9 cellular contexts compared by ENCODE assay signal in the genomic region with DNA sequence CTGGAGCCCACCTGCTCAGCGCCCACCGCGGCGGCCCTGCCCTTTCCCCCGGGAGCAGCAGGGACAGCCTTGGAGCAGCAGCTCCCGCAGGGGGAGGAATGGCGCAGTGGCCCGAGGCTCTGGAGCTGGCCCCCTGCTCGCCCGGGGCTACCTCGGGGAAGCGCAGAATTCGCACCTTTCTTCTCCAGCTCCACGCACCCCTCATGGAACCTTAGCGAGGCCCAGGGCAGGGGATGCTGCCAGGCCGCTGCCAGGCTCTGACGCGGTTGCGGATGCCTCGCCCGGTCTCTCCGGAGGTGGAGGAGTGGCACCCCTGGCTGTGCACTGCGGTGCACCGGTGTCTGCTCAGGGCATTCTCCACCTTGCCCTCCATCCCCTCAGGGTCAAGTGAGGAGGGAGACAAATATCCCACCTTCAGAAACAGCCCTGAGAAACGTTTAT.
DNase-seq lines count a peak whose midpoint lies in the region; ATAC-seq and TF ChIP-seq lines count a peak whose summit lies in the region.
"Had no signal": no experiment of that assay in that cellular context is flagged by ENCODE, and none has a peak within 500 bp of the region (broad histone marks: within the 10 kb centered on the region; RNA-seq: fewer than 3 reads in every experiment).

No MANE protein-coding gene starts in this region.

- H3K4me3 Mint-ChIP-seq in CD8-positive, alpha-beta memory T cell = peak overlapping the region; percentile 85 to 93 (median 89)

- H3K4me1 Mint-ChIP-seq in CD8-positive, alpha-beta memory T cell = peaks cover 11 to 21% (median 13%) of the 10 kb centered on the region in 3 donors

- no peaks in the 10 kb centered on the region for H3K9me3 ChIP-seq in CD8-positive, alpha-beta memory T cell (ENCODE audit: low read length)
- H3K9me3 ChIP-seq in esophagus (ENCODE audit: control insufficient read depth in 2 of 2, insufficient read depth in 1 of 2, low read depth in 1 of 2, low read length in 1 of 2) = peaks cover 0 to 4% of the 10 kb centered on the region in 2 donors
- no peaks in the 10 kb centered on the region for H3K9me3 ChIP-seq in ovary
- H3K9me3 ChIP-seq: adrenal gland had no signal

- H3K27ac Mint-ChIP-seq in CD8-positive, alpha-beta memory T cell = peak overlapping the region in 3 of 8 donors; percentile 22 to 87 (median 82)

- H3K27me3 ChIP-seq in CD8-positive, alpha-beta memory T cell (ENCODE audit: insufficient read depth, low read length, poor library complexity, severe bottlenecking) = no peaks in the 10 kb centered on the region
- H3K27me3 ChIP-seq in esophagus (ENCODE audit: control insufficient read depth in 1 of 2, insufficient read depth in 2 of 2, low read length in 2 of 2) = no peaks in the 10 kb centered on the region
- no peaks in the 10 kb centered on the region for H3K27me3 ChIP-seq in ovary
- H3K27me3 ChIP-seq: adrenal gland had no signal

- H3K9me3 Mint-ChIP-seq in CD8-positive, alpha-beta memory T cell = no peaks in the 10 kb centered on the region

- peaks cover 0 to 1% (median 0%) of the 10 kb centered on the region in 3 donors for H3K36me3 Mint-ChIP-seq in CD8-positive, alpha-beta memory T cell

- peaks cover 5% of the 10 kb centered on the region in 2 donors for H3K27me3 Mint-ChIP-seq in CD8-positive, alpha-beta memory T cell

- POLR2A ChIA-PET in CD8-positive, alpha-beta memory T cell (lab: Charles Lee) = interaction anchor here (1.5 kb wide), 1 partner anchor 24 kb away, joined by 6 read pairs; no protein-coding TSS in a partner anchor

- no peak for TF ChIP-seq EP300 in ovary (IDR thresholded peaks at IDR 0.05)

- no peak for ATAC-seq in GM21717 (IDR thresholded peaks at IDR 0.05; ENCODE audit: unreplicated experiment)

- no peak for TF ChIP-seq POLR2A in ovary (IDR thresholded peaks at IDR 0.05)

- no peak for DNase-seq in CD8-positive, alpha-beta memory T cell
- DNase-seq in Jurkat, Clone E6-1 (ENCODE audit: low read depth, low spot score) = no peak
- DNase-seq in ovary (no peak), head of caudate nucleus (no peak), NCI-H1048 (lab: John Stamatoyannopoulos, UW) (no peak), GM13977 (ENCODE audit: low spot score) (no peak)

- H3K4me3 ChIP-seq in CD8-positive, alpha-beta memory T cell (ENCODE audit: low read length) = peak overlapping the region; percentile 65
- H3K4me3 ChIP-seq in Jurkat, Clone E6-1 (ENCODE audit: low read length) = peak overlapping the region; percentile 66
- H3K4me3 ChIP-seq in esophagus (ENCODE audit: low read depth in 1 of 2, low read length in 2 of 2) = peak overlapping the region; percentile 53 to 70
- H3K4me3 ChIP-seq in ovary = peak overlapping the region; percentile 44

- H3K27ac ChIP-seq in CD8-positive, alpha-beta memory T cell (ENCODE audit: low read depth, low read length) = no peak overlapping the region
- H3K27ac ChIP-seq in esophagus (ENCODE audit: low read depth in 2 of 2, low read length in 1 of 2) = no peak overlapping the region
- H3K27ac ChIP-seq in ovary = no peak overlapping the region
- H3K27ac ChIP-seq: adrenal gland had no signal

- peaks cover 5% of the 10 kb centered on the region for H3K4me1 ChIP-seq in CD8-positive, alpha-beta memory T cell (ENCODE audit: insufficient read depth, low read length)
- peaks cover 0 to 6% of the 10 kb centered on the region in 2 donors for H3K4me1 ChIP-seq in esophagus (ENCODE audit: control insufficient read depth in 2 of 2, insufficient read depth in 2 of 2, low read length in 1 of 2)
- peaks cover 1% of the 10 kb centered on the region for H3K4me1 ChIP-seq in ovary (ENCODE audit: insufficient read depth)
- H3K4me1 ChIP-seq: adrenal gland had no signal

- WGBS in esophagus, 2 donors = 38 to 50% methylated on average over 22 to 25 of the region's 25 CpGs
- 35 to 76% (median 44%) methylated on average over 21 to 25 of the region's 25 CpGs for WGBS in ovary, 3 donors

- CTCF ChIA-PET in CD8-positive, alpha-beta memory T cell (lab: Charles Lee) = interaction anchor here (1.2 to 6.5 kb wide), 23 partner anchors 8 to 1917 kb away, joined by 3 to 68 read pairs (median 5); partner anchors contain the start of gene C10orf143

- no peak for TF ChIP-seq CTCF in ovary (IDR thresholded peaks at IDR 0.05)
- no peak for TF ChIP-seq CTCF in GM13977 (IDR thresholded peaks at IDR 0.05; ENCODE audit: extremely low read depth, insufficient read depth, missing control alignments)

- in situ Hi-C loops in GM13977 (cut with MboI; ENCODE audit: low pct_unique_long_range_greater_than_20kb, low sequenced_read_pairs, unreplicated experiment) = no loop called here

- no peaks in the 10 kb centered on the region for H3K36me3 ChIP-seq in CD8-positive, alpha-beta memory T cell (ENCODE audit: insufficient read depth, low read length)
- H3K36me3 ChIP-seq in esophagus (ENCODE audit: control insufficient read depth in 2 of 2, insufficient read depth in 2 of 2, low read length in 1 of 2) (no peaks in the 10 kb centered on the region), ovary (no peaks in the 10 kb centered on the region)
- H3K36me3 ChIP-seq: adrenal gland had no signal

- intact Hi-C loops in ovary (cut with DNase I) (no loop called here), head of caudate nucleus (cut with DNase I) (no loop called here)
